In genomic region chr1:17878837-17879236, GRCh38 we compare ENCODE assay signal across 18 cellular contexts.
DNase-seq lines count a peak whose midpoint lies in the region; ATAC-seq and TF ChIP-seq lines count a peak whose summit lies in the region.
"Had no signal": no experiment of that assay in that cellular context is flagged by ENCODE, and none has a peak within 500 bp of the region (broad histone marks: within the 10 kb centered on the region; RNA-seq: fewer than 3 reads in every experiment).

No MANE protein-coding gene starts in this region.

- DNase-seq in ACHN: peak; percentile 19
- DNase-seq in HFFc6: peak; percentile 82
- peak; percentile 41 for DNase-seq in astrocyte of the cerebellum (ENCODE audit: low read depth)
- peak; percentile 51 for DNase-seq in islet precursor cell
- no peak for DNase-seq in left lobe of liver (ENCODE audit: low spot score)
- no peak for DNase-seq in progenitor cell of endocrine pancreas (ENCODE audit: low spot score, unreplicated experiment)
- DNase-seq in foreskin melanocyte: no peak
- DNase-seq: AML-193, DMS79, heart right ventricle, NCI-H1694 treated with DMSO at 0.1 percent for 48 hours, NCI-H82, WERI-Rb-1 had no signal

- no peak overlapping the region for H3K4me3 ChIP-seq in astrocyte of the cerebellum (ENCODE audit: low read depth, low read length)
- H3K4me3 ChIP-seq: heart right ventricle, lung, SJSA1, tibial nerve had no signal

- H3K4me1 Mint-ChIP-seq in HFFc6 (ENCODE audit: low read depth) (peaks cover 63% of the 10 kb centered on the region), progenitor cell of endocrine pancreas (ENCODE audit: low read depth) (no peaks in the 10 kb centered on the region)

- TF ChIP-seq CTCF in HFFc6 (IDR thresholded peaks at IDR 0.05) (no peak), astrocyte of the cerebellum (IDR thresholded peaks at IDR 0.05; ENCODE audit: low read depth, low read length, missing control alignments) (no peak), progenitor cell of endocrine pancreas (IDR thresholded peaks at IDR 0.05; ENCODE audit: unreplicated experiment) (no peak)

- peaks cover under 1% of the 10 kb centered on the region for H3K27me3 Mint-ChIP-seq in HFFc6 (ENCODE audit: insufficient read depth)
- H3K27me3 Mint-ChIP-seq in progenitor cell of endocrine pancreas: peaks cover 36% of the 10 kb centered on the region

- ATAC-seq in left lobe of liver: no peak
- no peak for ATAC-seq in GM21515 (IDR thresholded peaks at IDR 0.05; ENCODE audit: unreplicated experiment)
- ATAC-seq: activated naive CD4-positive, alpha-beta T cell treated with anti-CD3 and anti-CD28 coated beads, Interleukin-2, amount 50 U/mL, for 72 hours had no signal

- 0 out of 2 replicates have a peak, but pooled peaks cover 3% of the 10 kb centered on the region for H3K9me3 Mint-ChIP-seq in HFFc6
- H3K9me3 Mint-ChIP-seq in progenitor cell of endocrine pancreas (ENCODE audit: low read depth): no peaks in the 10 kb centered on the region
- H3K9me3 Mint-ChIP-seq: activated naive CD4-positive, alpha-beta T cell treated with anti-CD3 and anti-CD28 coated beads, Interleukin-2, amount 50 U/mL, for 72 hours had no signal

- H3K36me3 Mint-ChIP-seq in HFFc6 (ENCODE audit: low read depth): peaks cover 9% of the 10 kb centered on the region
- H3K36me3 Mint-ChIP-seq in progenitor cell of endocrine pancreas (ENCODE audit: insufficient read depth): no peaks in the 10 kb centered on the region
- H3K36me3 Mint-ChIP-seq: activated naive CD4-positive, alpha-beta T cell treated with anti-CD3 and anti-CD28 coated beads, Interleukin-2, amount 50 U/mL, for 72 hours had no signal

- H3K27ac Mint-ChIP-seq in HFFc6 (peak overlapping the region; percentile 95), progenitor cell of endocrine pancreas (no peak overlapping the region)
- H3K27ac Mint-ChIP-seq: activated naive CD4-positive, alpha-beta T cell treated with anti-CD3 and anti-CD28 coated beads, Interleukin-2, amount 50 U/mL, for 72 hours had no signal

- H3K4me3 Mint-ChIP-seq in HFFc6 (peak overlapping the region; percentile 58), progenitor cell of endocrine pancreas (ENCODE audit: low read depth) (no peak overlapping the region)

- in situ Hi-C loops in ACHN (cut with HindIII; ENCODE audit: low pct_ligation_motif_present, low pct_unique_long_range_greater_than_20kb, low sequenced_read_pairs) (no loop called here), astrocyte of the cerebellum (cut with HindIII; ENCODE audit: low sequenced_read_pairs) (no loop called here)

Comparison
In these comparisons a context has a peak if more than half of its experiments do, and no peak if none do; other contexts are left out.
1. DNase-seq: peak in ACHN (single experiment), HFFc6 (single experiment), astrocyte of the cerebellum (single experiment) and islet precursor cell (single experiment); none in left lobe of liver (single experiment), progenitor cell of endocrine pancreas (single experiment) and foreskin melanocyte (single experiment).